Comparison of ENCODE assay signal across 31 cellular contexts in genomic region chr1:19473119-19473518, GRCh38. TPM values are rescaled to one million over a fixed set of nuclear protein-coding genes. Genes with fewer than 3 reads are reported as not detected.
A peak's percentile ranks its signal among the peaks of the same experiment; 100 is the strongest.
DNase-seq lines count a peak whose midpoint lies in the region; ATAC-seq and TF ChIP-seq lines count a peak whose summit lies in the region.
"Had no signal": no experiment of that assay in that cellular context is flagged by ENCODE, and none has a peak within 500 bp of the region (broad histone marks: within the 10 kb centered on the region; RNA-seq: fewer than 3 reads in every experiment).

No MANE protein-coding gene starts in this region.

- no peak overlapping the region for H3K18ac ChIP-seq in H9 (ENCODE audit: insufficient read length, low read depth, low read length)

- no peak overlapping the region for H3T11ph ChIP-seq in H9 (ENCODE audit: low read length)

- H3K9me3 Mint-ChIP-seq in activated naive CD4-positive, alpha-beta T cell treated with anti-CD3 and anti-CD28 coated beads, Interleukin-2, amount 10 ng/mL, durations not matched to agents 7 days and 5 days, result no peaks in the 10 kb centered on the region
- H3K9me3 Mint-ChIP-seq in activated naive CD4-positive, alpha-beta T cell treated with anti-CD3 and anti-CD28 coated beads, Interleukin-2, amount 50 U/mL, for 72 hours, result no peaks in the 10 kb centered on the region
- H3K9me3 Mint-ChIP-seq in H9, result no peaks in the 10 kb centered on the region
- H3K9me3 Mint-ChIP-seq in activated naive CD8-positive, alpha-beta T cell (ENCODE audit: low read depth), result no peaks in the 10 kb centered on the region
- H3K9me3 Mint-ChIP-seq: memory B cell, neural progenitor cell had no signal

- H3K27ac ChIP-seq in H9 (ENCODE audit: insufficient read length, low read depth, low read length) (no peak overlapping the region), neutrophil (peak overlapping the region; percentile 95)
- H3K27ac ChIP-seq: cardiac muscle cell, coronary artery, HL-60, neural progenitor cell, PC-9, thoracic aorta, VCaP had no signal

- H2BK20ac ChIP-seq in H9 (ENCODE audit: low read depth, low read length, poor library complexity, severe bottlenecking), result no peak overlapping the region

- intact Hi-C loops in sciatic nerve (cut with DNase I), result no loop called here

- no peak overlapping the region for H2BK120ac ChIP-seq in H9 (ENCODE audit: low read depth, low read length, poor library complexity, severe bottlenecking)

- no peak overlapping the region for H2BK15ac ChIP-seq in H9 (ENCODE audit: low read depth, low read length)

- H2BK5ac ChIP-seq in H9 (ENCODE audit: insufficient read length, low read length), result no peak overlapping the region

- no peak for ATAC-seq in activated naive CD4-positive, alpha-beta T cell treated with anti-CD3 and anti-CD28 coated beads, Interleukin-2, amount 50 U/mL, for 72 hours
- ATAC-seq in sciatic nerve, result no peak
- ATAC-seq: left lung; Right ventricle myocardium inferior; SK-N-SH treated with all-trans-retinoic acid at 6 μM for 48 hours; stimulated activated naive CD8-positive, alpha-beta T cell treated with anti-CD3 and anti-CD28 coated beads, Interleukin-15, Interleukin-2, amounts not matched to agents 100 U/mL and 50 U/mL, for 24 hours had no signal

- H4K8ac ChIP-seq in H9 (replicated peaks; ENCODE audit: insufficient read length, low read depth, low read length), result no peak overlapping the region

- H3K23ac ChIP-seq in H9 (ENCODE audit: insufficient read length, low read depth, low read length), result no peak overlapping the region

- H3K14ac ChIP-seq in H9 (ENCODE audit: insufficient read depth, low read length), result no peak overlapping the region

- no peak overlapping the region for H4K5ac ChIP-seq in H9 (ENCODE audit: insufficient read length, low read depth, low read length)

- no peak overlapping the region for H2AK5ac ChIP-seq in H9 (ENCODE audit: insufficient read length, low read length)

- no peak overlapping the region for H2AFZ ChIP-seq in H9 (ENCODE audit: low read length)
- H2AFZ ChIP-seq: neural progenitor cell, PC-9 had no signal

- H3K56ac ChIP-seq in H9 (ENCODE audit: insufficient read length, low read depth, low read length), result no peak overlapping the region

- H3K36me3 ChIP-seq in neutrophil, result peaks cover 10% of the 10 kb centered on the region
- H3K36me3 ChIP-seq: cardiac muscle cell, neural progenitor cell had no signal

- no peak overlapping the region for H4K91ac ChIP-seq in H9 (ENCODE audit: insufficient read length, low read depth, low read length)

- TF ChIP-seq CTCF in H9 (conservative IDR thresholded peaks at IDR 0.05) (no peak), neutrophil (IDR thresholded peaks at IDR 0.05) (no peak)

- peaks cover 80% of the 10 kb centered on the region for H3K79me2 ChIP-seq in H9 (ENCODE audit: insufficient read depth, low read length)

- H3K27me3 ChIP-seq in H9 (ENCODE audit: insufficient read depth, low read length) (no peaks in the 10 kb centered on the region), neutrophil (no peaks in the 10 kb centered on the region)
- H3K27me3 ChIP-seq: cardiac muscle cell, left lung, neural progenitor cell had no signal

- H3K4me1 Mint-ChIP-seq in activated naive CD4-positive, alpha-beta T cell treated with anti-CD3 and anti-CD28 coated beads, Interleukin-2, amount 10 ng/mL, durations not matched to agents 7 days and 5 days, result peaks cover 97% of the 10 kb centered on the region
- H3K4me1 Mint-ChIP-seq in H9, result peaks cover 50 to 56% of the 10 kb centered on the region in 2 experiments
- peaks cover 93% of the 10 kb centered on the region for H3K4me1 Mint-ChIP-seq in activated naive CD8-positive, alpha-beta T cell (ENCODE audit: low read depth)

- CTCF ChIA-PET in activated naive CD4-positive, alpha-beta T cell treated with anti-CD3 and anti-CD28 coated beads, Interleukin-2, amount 10 ng/mL, durations not matched to agents 7 days and 5 days (lab: Charles Lee), result interaction anchor here (0.8 to 1.7 kb wide), 2 partner anchors 8 to 9 kb away, joined by 3 to 8 read pairs; no protein-coding TSS in a partner anchor

- no CpG with 5 or more reads among the region's 1 CpG for WGBS in H9 (ENCODE audit: extremely low coverage, insufficient read length, low lambda C conversion rate)

- no peaks in the 10 kb centered on the region for H3K27me3 Mint-ChIP-seq in activated naive CD4-positive, alpha-beta T cell treated with anti-CD3 and anti-CD28 coated beads, Interleukin-2, amount 10 ng/mL, durations not matched to agents 7 days and 5 days
- no peaks in the 10 kb centered on the region for H3K27me3 Mint-ChIP-seq in H9 (ENCODE audit: low read depth)
- H3K27me3 Mint-ChIP-seq in activated naive CD8-positive, alpha-beta T cell, result no peaks in the 10 kb centered on the region
- H3K27me3 Mint-ChIP-seq: memory B cell had no signal

- H3K4me3 ChIP-seq in neutrophil (ENCODE audit: low read depth in 1 of 2, low read length in 1 of 2), result no peak overlapping the region
- H3K4me3 ChIP-seq: cardiac muscle cell, coronary artery, left lung, neural progenitor cell, PC-9, smooth muscle cell, thoracic aorta had no signal

- H3K79me1 ChIP-seq in H9 (ENCODE audit: insufficient read depth, low read depth, low read length, poor library complexity, severe bottlenecking), result peaks cover 4% of the 10 kb centered on the region

- no peak overlapping the region for H3K4me2 ChIP-seq in H9 (ENCODE audit: insufficient read depth, insufficient read length, low read length)
- H3K4me2 ChIP-seq: neural progenitor cell, PC-9, smooth muscle cell had no signal

- H3K4me3 Mint-ChIP-seq in activated naive CD4-positive, alpha-beta T cell treated with anti-CD3 and anti-CD28 coated beads, Interleukin-2, amount 10 ng/mL, durations not matched to agents 7 days and 5 days, result no peak overlapping the region
- H3K4me3 Mint-ChIP-seq in H9, result no peak overlapping the region
- H3K4me3 Mint-ChIP-seq in activated naive CD8-positive, alpha-beta T cell, result no peak overlapping the region
- H3K4me3 Mint-ChIP-seq: neural progenitor cell had no signal

- H3K4me1 ChIP-seq in H9 (ENCODE audit: insufficient read depth, low read length), result peaks cover 2% of the 10 kb centered on the region; the same call in 1 of the 2 replicates
- H3K4me1 ChIP-seq in neutrophil (ENCODE audit: control insufficient read depth in 1 of 2, insufficient read depth in 1 of 2, low read depth in 1 of 2, low read length in 1 of 2), result peaks cover 96 to 99% of the 10 kb centered on the region in 2 experiments

- no peak overlapping the region for H3K4ac ChIP-seq in H9 (ENCODE audit: low read depth, low read length)

- no peaks in the 10 kb centered on the region for H4K20me1 ChIP-seq in H9 (ENCODE audit: control insufficient read depth, insufficient read depth, insufficient read length)

- H3K27ac Mint-ChIP-seq in activated naive CD4-positive, alpha-beta T cell treated with anti-CD3 and anti-CD28 coated beads, Interleukin-2, amount 10 ng/mL, durations not matched to agents 7 days and 5 days, result peak overlapping the region; percentile 55
- no peak overlapping the region for H3K27ac Mint-ChIP-seq in activated naive CD4-positive, alpha-beta T cell treated with anti-CD3 and anti-CD28 coated beads, Interleukin-2, amount 50 U/mL, for 72 hours
- H3K27ac Mint-ChIP-seq in H9, result peak overlapping the region; percentile 44 to 85 (median 64); a peak in 4 of 7 replicates
- peak overlapping the region; percentile 46 for H3K27ac Mint-ChIP-seq in activated naive CD8-positive, alpha-beta T cell

- no peak for DNase-seq in activated naive CD4-positive, alpha-beta T cell treated with anti-CD3 and anti-CD28 coated beads, Interleukin-2, amount 10 ng/mL, durations not matched to agents 7 days and 5 days
- DNase-seq in activated naive CD4-positive, alpha-beta T cell treated with anti-CD3 and anti-CD28 coated beads, Interleukin-2, amount 50 U/mL, for 72 hours (ENCODE audit: low spot score in 2 of 2), result no peak
- DNase-seq in H9 (no peak), sciatic nerve (ENCODE audit: low spot score) (no peak), AML-193 (lab: John Stamatoyannopoulos, UW) (no peak)
- DNase-seq: ACHN; activated CD4-positive, alpha-beta T cell treated with anti-CD3 and anti-CD28 coated beads, Interleukin-2, amount 50 U/mL, for 1 hour; activated effector memory CD4-positive, alpha-beta T cell treated with Interleukin-2 at 50 U/mL for 16 hours; Caco-2; DMS79; H7; islet precursor cell; Karpas-422; left lung; NCI-H1417 treated with DMSO at 0.1 percent for 48 hours; NCI-H2029 treated with DMSO at 0.1 percent for 48 hours; NCI-H526 treated with DMSO at 0.1 percent for 48 hours; PC-9; stimulated activated naive CD8-positive, alpha-beta T cell treated with anti-CD3 and anti-CD28 coated beads, Interleukin-15, Interleukin-2, amounts not matched to agents 100 U/mL and 50 U/mL, for 24 hours had no signal

- H3K9ac ChIP-seq in H9 (ENCODE audit: extremely low read depth, insufficient read length, low read length), result no peak overlapping the region
- H3K9ac ChIP-seq: neural progenitor cell had no signal

- H3K9me3 ChIP-seq in H9 (ENCODE audit: control insufficient read depth, low read depth, low read length) (no peaks in the 10 kb centered on the region), neutrophil (no peaks in the 10 kb centered on the region)
- H3K9me3 ChIP-seq: Caco-2, left lung, thoracic aorta had no signal

- peaks cover 74% of the 10 kb centered on the region for H3K36me3 Mint-ChIP-seq in activated naive CD4-positive, alpha-beta T cell treated with anti-CD3 and anti-CD28 coated beads, Interleukin-2, amount 10 ng/mL, durations not matched to agents 7 days and 5 days
- H3K36me3 Mint-ChIP-seq in activated naive CD4-positive, alpha-beta T cell treated with anti-CD3 and anti-CD28 coated beads, Interleukin-2, amount 50 U/mL, for 72 hours, result peaks cover 0 to 10% of the 10 kb centered on the region in 2 donors
- peaks cover 2 to 29% (median 15%) of the 10 kb centered on the region in 3 experiments; a peak in 6 of 7 replicates for H3K36me3 Mint-ChIP-seq in H9 (ENCODE audit: insufficient read depth in 1 of 3, low read depth in 3 of 3)
- no peaks in the 10 kb centered on the region for H3K36me3 Mint-ChIP-seq in activated naive CD8-positive, alpha-beta T cell

- H2BK12ac ChIP-seq in H9 (ENCODE audit: insufficient read length, low read depth, low read length), result no peak overlapping the region

- H3K23me2 ChIP-seq in H9 (ENCODE audit: insufficient read length, low read depth, low read length, poor library complexity, severe bottlenecking), result no peaks in the 10 kb centered on the region

RNA-seq across cellular contexts. Expression of gene CAPZB, which starts 12.2 kb away (rescaled TPM):
- 100 to 1,000 TPM; 404 to 419 TPM for total RNA-seq in activated naive CD4-positive, alpha-beta T cell treated with anti-CD3 and anti-CD28 coated beads, Interleukin-2, amount 50 U/mL, for 72 hours
- total RNA-seq in H9 (2021) (343 and 348 TPM in 2 replicates), sciatic nerve (198 TPM)

Comparison
In these comparisons a context has a peak if more than half of its experiments do, and no peak if none do; other contexts are left out.
1. H3K27ac Mint-ChIP-seq: peak in activated naive CD4-positive, alpha-beta T cell treated with anti-CD3 and anti-CD28 coated beads, Interleukin-2, amount 10 ng/mL, durations not matched to agents 7 days and 5 days (single experiment), H9 (3 of 3) and activated naive CD8-positive, alpha-beta T cell (single experiment); none in activated naive CD4-positive, alpha-beta T cell treated with anti-CD3 and anti-CD28 coated beads, Interleukin-2, amount 50 U/mL, for 72 hours (0 of 2).